8 cellular contexts compared by ENCODE assay signal in the genomic region with DNA sequence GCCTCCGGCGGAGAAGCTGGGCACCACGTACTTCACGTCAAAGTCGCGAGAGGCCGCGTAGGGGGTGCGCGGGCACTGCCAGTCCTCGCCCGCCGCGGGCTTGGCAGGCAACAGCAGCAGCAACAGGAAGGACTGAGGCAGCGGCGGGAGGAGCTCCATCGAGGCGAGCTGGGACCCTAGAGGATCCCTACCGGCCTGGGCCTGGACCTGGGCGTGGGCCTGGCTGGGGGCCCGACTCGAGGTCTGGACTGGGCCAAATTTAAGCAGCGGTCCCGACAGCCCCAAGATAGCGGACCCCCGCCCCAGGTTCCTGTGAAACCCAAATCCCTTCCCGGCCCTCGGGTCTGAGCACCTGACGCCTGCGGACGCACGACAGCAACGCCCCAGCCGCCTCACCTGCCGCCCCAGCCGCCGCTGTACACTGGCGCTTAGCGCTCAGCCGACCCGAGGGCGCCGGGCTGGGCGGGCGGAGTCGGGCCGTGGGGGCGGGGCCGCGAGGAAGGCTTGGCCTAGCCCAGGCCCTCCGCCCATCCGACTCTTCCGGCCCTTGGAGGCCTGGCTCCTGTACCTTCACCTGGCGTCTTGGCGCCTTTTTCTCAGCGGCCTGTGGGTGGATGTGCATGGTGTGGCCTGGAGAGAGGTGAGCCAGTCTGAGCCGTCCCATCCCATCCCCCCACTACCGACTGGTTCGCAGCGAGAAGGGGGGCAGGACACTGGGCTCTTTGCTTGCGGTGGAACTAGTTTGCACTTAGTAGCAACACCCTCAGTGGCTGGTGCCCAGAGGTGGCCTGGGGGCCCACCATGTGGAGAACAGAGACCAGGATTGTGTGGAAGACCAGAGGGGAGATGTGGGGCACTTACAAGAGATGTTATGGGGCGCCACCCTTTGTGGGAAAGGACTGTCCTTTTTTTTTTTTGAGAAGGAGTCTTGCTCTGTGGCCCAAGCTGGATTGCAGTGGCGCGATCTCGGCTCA. TPM values are rescaled to one million over a fixed set of nuclear protein-coding genes. Genes with fewer than 3 reads are reported as not detected.
DNase-seq lines count a peak whose midpoint lies in the region; ATAC-seq and TF ChIP-seq lines count a peak whose summit lies in the region.

MST1R (minus strand) TSS at position 423 of the 974 bp plus-strand sequence; CDS start at position 159, 264 bp downstream.

- intact Hi-C loops in sciatic nerve (cut with DNase I) = no loop called here

- H3K27me3 ChIP-seq in NT2/D1 (ENCODE audit: insufficient read depth, insufficient read length) = peaks cover 16% of the 10 kb centered on the region
- no peaks in the 10 kb centered on the region for H3K27me3 ChIP-seq in cardiac muscle cell

- DNase-seq in DMS79 (lab: John Stamatoyannopoulos, UW) (peak; percentile 86), HEK293T (ENCODE audit: extremely low spot score) (peak; percentile 59), NT2/D1 (ENCODE audit: low read depth, low spot score) (peak; percentile 66), cardiac muscle cell (ENCODE audit: low read depth in 1 of 2, low spot score in 1 of 2) (peak; percentile 54 to 78), sciatic nerve (ENCODE audit: low spot score) (peak; percentile 85), HCEC 1CT (no peak), NCI-H446 (lab: John Stamatoyannopoulos, UW) (no peak)
- DNase-seq in activated T-helper 9 cell treated with anti-CD3 and anti-CD28 coated beads, Interleukin-2, amount 50 U/mL, for 16 hours (ENCODE audit: low read depth) = peak; percentile 70

- H3K4me1 ChIP-seq in NT2/D1 (ENCODE audit: insufficient read depth, insufficient read length) (peaks cover 36% of the 10 kb centered on the region), cardiac muscle cell (ENCODE audit: low read depth) (peaks cover 10% of the 10 kb centered on the region)

- H3K27ac ChIP-seq in cardiac muscle cell = no peak within 1 kb of the TSS

- H3K9me3 ChIP-seq in NT2/D1 (ENCODE audit: insufficient read depth, low read length) = no peaks in the 10 kb centered on the region
- no peaks in the 10 kb centered on the region for H3K9me3 ChIP-seq in cardiac muscle cell (ENCODE audit: low read depth)

- CTCF ChIA-PET in HEK293T (lab: Yijun Ruan, JAX) = no interaction called here

- H3K4me3 ChIP-seq in NT2/D1 (ENCODE audit: insufficient read length, low read depth) = peak within 1 kb of the TSS; percentile 22
- H3K4me3 ChIP-seq in cardiac muscle cell = no peak within 1 kb of the TSS

- no peak for TF ChIP-seq CTCF in cardiac muscle cell (IDR thresholded peaks at IDR 0.05; ENCODE audit: low read depth, low read length)

- H3K36me3 ChIP-seq in NT2/D1 (ENCODE audit: insufficient read depth, insufficient read length, low read length) (no peaks in the 10 kb centered on the region), cardiac muscle cell (no peaks in the 10 kb centered on the region)

- peak within 1 kb of the TSS; percentile 57 for H3K9ac ChIP-seq in NT2/D1 (ENCODE audit: insufficient read length, low read depth)

- POLR2A ChIA-PET in HEK293T (lab: Yijun Ruan, JAX) = interaction anchor here (1.0 kb wide), 2 partner anchors 11 to 26 kb away, joined by 3 read pairs; partner anchors contain the start of gene MON1A

- peak; percentile 85 for ATAC-seq in sciatic nerve

TF ChIP-seq in HEK293T, 16 proteins besides CTCF, POLR2A, EP300 and RAD21:
- TF ChIP-seq FOXM1 (IDR thresholded peaks at IDR 0.05; ENCODE audit: borderline replicate concordance) = no peak
- TF ChIP-seq TARDBP (IDR thresholded peaks at IDR 0.05) = no peak
- TF ChIP-seq L3MBTL2 (conservative IDR thresholded peaks at IDR 0.05) = no peak
- no peak for TF ChIP-seq SUZ12 (IDR thresholded peaks at IDR 0.05)
- no peak for TF ChIP-seq NFRKB (IDR thresholded peaks at IDR 0.05)
- no peak for TF ChIP-seq FOXK2 (IDR thresholded peaks at IDR 0.05)
- no peak for TF ChIP-seq LEF1 (IDR thresholded peaks at IDR 0.05; ENCODE audit: borderline replicate concordance)
- TF ChIP-seq HDGF (IDR thresholded peaks at IDR 0.05; ENCODE audit: borderline replicate concordance) = no peak
- no peak for TF ChIP-seq ELF4 (IDR thresholded peaks at IDR 0.05)
- no peak for TF ChIP-seq BHLHE40 (IDR thresholded peaks at IDR 0.05; ENCODE audit: borderline replicate concordance)
- TF ChIP-seq ARNT (IDR thresholded peaks at IDR 0.05) = no peak
- TF ChIP-seq ZNF384 (IDR thresholded peaks at IDR 0.05) = no peak

RNA-seq across cellular contexts. Expression of gene MST1R, which starts in this region (rescaled TPM):
- 0.49 and 2.2 TPM in 2 replicates for total RNA-seq in cardiac muscle cell
- 2.1 and 3.4 TPM in 2 replicates for polyA plus RNA-seq in cardiac muscle cell
- 2.7 TPM for total RNA-seq in sciatic nerve

Comparison
In these comparisons a context has a peak if more than half of its experiments do, and no peak if none do; other contexts are left out.
1. DNase-seq: peak in DMS79 (single experiment), HEK293T (single experiment), NT2/D1 (single experiment), activated T-helper 9 cell treated with anti-CD3 and anti-CD28 coated beads, Interleukin-2, amount 50 U/mL, for 16 hours (single experiment), cardiac muscle cell (2 of 2) and sciatic nerve (single experiment); none in HCEC 1CT (single experiment) and NCI-H446 (0 of 2).